Comparison of ENCODE assay signal across 34 cellular contexts in the genomic region with DNA sequence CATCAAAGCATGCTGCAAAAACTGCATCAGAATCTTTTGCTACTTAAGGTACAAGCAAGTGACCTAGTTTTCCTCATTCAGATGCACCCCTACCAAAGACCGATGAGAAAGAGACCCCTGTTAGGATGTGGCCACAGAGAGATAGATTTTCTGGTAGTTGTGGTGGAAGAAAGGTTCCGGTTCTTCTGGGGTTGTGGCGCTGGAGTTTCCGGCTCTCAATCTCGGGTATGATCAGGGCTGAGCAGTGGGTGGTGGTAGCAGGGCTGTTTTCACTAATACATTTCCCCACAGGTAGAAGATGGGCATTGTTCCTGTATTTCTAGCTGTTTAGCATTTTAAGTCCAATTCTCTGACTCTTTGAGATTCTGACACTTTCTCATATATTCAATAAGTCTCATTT. TPM values are rescaled to one million over a fixed set of nuclear protein-coding genes. Genes with fewer than 3 reads are reported as not detected.
DNase-seq lines count a peak whose midpoint lies in the region; ATAC-seq and TF ChIP-seq lines count a peak whose summit lies in the region.
"Had no signal": no experiment of that assay in that cellular context is flagged by ENCODE, and none has a peak within 500 bp of the region (broad histone marks: within the 10 kb centered on the region; RNA-seq: fewer than 3 reads in every experiment).

No MANE protein-coding gene starts in this region.

- intact Hi-C loops in naive thymus-derived CD4-positive, alpha-beta T cell (cut with micrococcal nuclease), result no loop called here

- peak overlapping the region in 6 of 7 donors; percentile 19 to 71 (median 43) for H3K4me3 Mint-ChIP-seq in CD8-positive, alpha-beta memory T cell
- H3K4me3 Mint-ChIP-seq in naive thymus-derived CD4-positive, alpha-beta T cell, result no peak overlapping the region
- H3K4me3 Mint-ChIP-seq: activated naive CD4-positive, alpha-beta T cell treated with anti-CD3 and anti-CD28 coated beads, Interleukin-2, amount 50 U/mL, for 24 hours; CD4-positive, CD25-positive, alpha-beta regulatory T cell; naive B cell; WTC11 had no signal

- no peaks in the 10 kb centered on the region for H3K27me3 ChIP-seq in CD8-positive, alpha-beta memory T cell (ENCODE audit: insufficient read depth, low read length, poor library complexity, severe bottlenecking)
- no peaks in the 10 kb centered on the region for H3K27me3 ChIP-seq in OCI-LY3 (ENCODE audit: low read depth, low read length)
- H3K27me3 ChIP-seq in naive thymus-derived CD4-positive, alpha-beta T cell (ENCODE audit: control insufficient read depth in 2 of 2, insufficient read depth in 2 of 2, low read length in 2 of 2), result no peaks in the 10 kb centered on the region
- H3K27me3 ChIP-seq: breast epithelium, colonic mucosa, hepatocyte, sigmoid colon, stomach, uterus had no signal

- peaks cover 0 to under 1% (median 0%) of the 10 kb centered on the region in 5 donors for H3K9me3 Mint-ChIP-seq in CD8-positive, alpha-beta memory T cell
- no peaks in the 10 kb centered on the region for H3K9me3 Mint-ChIP-seq in naive thymus-derived CD4-positive, alpha-beta T cell
- H3K9me3 Mint-ChIP-seq: activated naive CD4-positive, alpha-beta T cell treated with anti-CD3 and anti-CD28 coated beads, Interleukin-2, amount 50 U/mL, for 24 hours had no signal

- H3K27ac ChIP-seq in CD8-positive, alpha-beta memory T cell (ENCODE audit: low read depth, low read length), result no peak overlapping the region
- H3K27ac ChIP-seq in OCI-LY3 (ENCODE audit: low read length), result no peak overlapping the region
- H3K27ac ChIP-seq in naive thymus-derived CD4-positive, alpha-beta T cell (ENCODE audit: low read depth, low read length), result no peak overlapping the region
- H3K27ac ChIP-seq: breast epithelium, colonic mucosa, epithelial cell of prostate, hepatocyte, lower lobe of right lung, sigmoid colon, SJSA1, stomach, uterus had no signal

- peak; percentile 34 for ATAC-seq in naive thymus-derived CD4-positive, alpha-beta T cell
- no peak for ATAC-seq in GM21529 (IDR thresholded peaks at IDR 0.05; ENCODE audit: unreplicated experiment)
- ATAC-seq in GM18519 (IDR thresholded peaks at IDR 0.05; ENCODE audit: low FRiP score, unreplicated experiment), result no peak
- ATAC-seq: lower lobe of right lung, WTC11 had no signal

- no peaks in the 10 kb centered on the region for H4K20me1 ChIP-seq in OCI-LY3 (ENCODE audit: insufficient read depth, low read length)

- H3K4me1 Mint-ChIP-seq in CD8-positive, alpha-beta memory T cell, result peaks cover 11 to 22% (median 16%) of the 10 kb centered on the region in 3 donors
- H3K4me1 Mint-ChIP-seq in naive thymus-derived CD4-positive, alpha-beta T cell, result peaks cover 0 to 5% (median 0%) of the 10 kb centered on the region in 7 donors
- H3K4me1 Mint-ChIP-seq: activated naive CD4-positive, alpha-beta T cell treated with anti-CD3 and anti-CD28 coated beads, Interleukin-2, amount 50 U/mL, for 24 hours; naive B cell; WTC11 had no signal

- H3K4me3 ChIP-seq in CD8-positive, alpha-beta memory T cell (ENCODE audit: low read length), result no peak overlapping the region
- no peak overlapping the region for H3K4me3 ChIP-seq in OCI-LY3 (ENCODE audit: low read length)
- H3K4me3 ChIP-seq in naive thymus-derived CD4-positive, alpha-beta T cell (ENCODE audit: low read length), result no peak overlapping the region
- H3K4me3 ChIP-seq: breast epithelium, colonic mucosa, HAP-1, hepatocyte, lower lobe of right lung, sigmoid colon, SJSA1, stomach, uterus had no signal

- POLR2A ChIA-PET in CD8-positive, alpha-beta memory T cell (lab: Charles Lee), result no interaction called here
- POLR2A ChIA-PET in naive thymus-derived CD4-positive, alpha-beta T cell (lab: Charles Lee), result no interaction called here

- TF ChIP-seq CTCF in OCI-LY3 (IDR thresholded peaks at IDR 0.05; ENCODE audit: low read depth, low read length), result no peak

- no peaks in the 10 kb centered on the region for H3K36me3 Mint-ChIP-seq in CD8-positive, alpha-beta memory T cell
- H3K36me3 Mint-ChIP-seq in naive thymus-derived CD4-positive, alpha-beta T cell, result no peaks in the 10 kb centered on the region
- H3K36me3 Mint-ChIP-seq: activated naive CD4-positive, alpha-beta T cell treated with anti-CD3 and anti-CD28 coated beads, Interleukin-2, amount 50 U/mL, for 24 hours; CD4-positive, CD25-positive, alpha-beta regulatory T cell; naive B cell; WTC11 had no signal

- no peaks in the 10 kb centered on the region for H3K79me2 ChIP-seq in OCI-LY3 (ENCODE audit: low read length)
- H3K79me2 ChIP-seq: hepatocyte had no signal

- H3K4me2 ChIP-seq in OCI-LY3 (ENCODE audit: low read length), result peak overlapping the region; percentile 30
- H3K4me2 ChIP-seq: hepatocyte had no signal

- peak overlapping the region; percentile 54; the same call in 1 of the 2 replicates for H2AFZ ChIP-seq in OCI-LY3 (ENCODE audit: low read depth, low read length)
- H2AFZ ChIP-seq: hepatocyte had no signal

- peaks cover 4% of the 10 kb centered on the region for H3K4me1 ChIP-seq in CD8-positive, alpha-beta memory T cell (ENCODE audit: insufficient read depth, low read length)
- H3K4me1 ChIP-seq in OCI-LY3 (ENCODE audit: low read length), result peaks cover 4% of the 10 kb centered on the region; the same call in 1 of the 2 replicates
- H3K4me1 ChIP-seq in naive thymus-derived CD4-positive, alpha-beta T cell (ENCODE audit: control insufficient read depth in 2 of 2, insufficient read depth in 2 of 2, low read length in 2 of 2), result peaks cover 0 to 14% of the 10 kb centered on the region in 2 donors
- H3K4me1 ChIP-seq: breast epithelium, colonic mucosa, HAP-1, lower lobe of right lung, sigmoid colon, SJSA1, stomach, uterus had no signal

- CTCF ChIA-PET in CD8-positive, alpha-beta memory T cell (lab: Charles Lee), result interaction anchor here (0.9 kb wide), 1 partner anchor 227 kb away, joined by 3 read pairs; no protein-coding TSS in a partner anchor
- CTCF ChIA-PET in naive thymus-derived CD4-positive, alpha-beta T cell (lab: Charles Lee), result no interaction called here

- DNase-seq in activated T-cell treated with anti-CD3 and anti-CD28 coated beads for 48 hours (ENCODE audit: low read depth) (peak; percentile 8), cerebellum (ENCODE audit: low spot score) (no peak)
- no peak for DNase-seq in activated T-cell treated with anti-CD3 and anti-CD28 coated beads, Interleukin-2, amount 50 U/mL, for 1 hour
- DNase-seq in CD8-positive, alpha-beta memory T cell, result peak in 1 of 5 donors; percentile 32
- no peak for DNase-seq in naive thymus-derived CD4-positive, alpha-beta T cell
- DNase-seq: activated CD8-positive, alpha-beta memory T cell treated with anti-CD3 and anti-CD28 coated beads for 24 hours; activated T-cell treated with anti-CD3 and anti-CD28 coated beads, Interleukin-2, amount 50 U/mL, for 48 hours; AML-193; anterior cingulate cortex; CD4-positive, CD25-positive, alpha-beta regulatory T cell; colonic mucosa; effector CD4-positive, alpha-beta T cell; EL; lower lobe of right lung; midbrain; naive B cell; NCI-H1417; NCI-H2029; NCI-H510A treated with DMSO at 0.1 percent for 48 hours; RPMI8226; sigmoid colon; stomach; uterus had no signal

- H3K27ac Mint-ChIP-seq in CD8-positive, alpha-beta memory T cell, result no peak overlapping the region
- no peak overlapping the region for H3K27ac Mint-ChIP-seq in naive thymus-derived CD4-positive, alpha-beta T cell
- H3K27ac Mint-ChIP-seq: activated naive CD4-positive, alpha-beta T cell treated with anti-CD3 and anti-CD28 coated beads, Interleukin-2, amount 50 U/mL, for 24 hours; naive B cell; WTC11 had no signal

- H3K27me3 Mint-ChIP-seq in CD8-positive, alpha-beta memory T cell, result peaks cover 5 to 34% of the 10 kb centered on the region in 2 donors
- peaks cover 12 to 33% (median 19%) of the 10 kb centered on the region in 5 donors for H3K27me3 Mint-ChIP-seq in naive thymus-derived CD4-positive, alpha-beta T cell

- no peak overlapping the region for H3K9ac ChIP-seq in OCI-LY3 (ENCODE audit: low read length)

- H3K36me3 ChIP-seq in CD8-positive, alpha-beta memory T cell (ENCODE audit: insufficient read depth, low read length), result no peaks in the 10 kb centered on the region
- no peaks in the 10 kb centered on the region for H3K36me3 ChIP-seq in OCI-LY3 (replicated peaks; ENCODE audit: low read depth, low read length)
- no peaks in the 10 kb centered on the region for H3K36me3 ChIP-seq in naive thymus-derived CD4-positive, alpha-beta T cell (ENCODE audit: control insufficient read depth in 2 of 3, insufficient read depth in 3 of 3, low read length in 3 of 3)
- H3K36me3 ChIP-seq: breast epithelium, colonic mucosa, HAP-1, lower lobe of right lung, sigmoid colon, SJSA1, stomach, uterus had no signal

- H3K9me3 ChIP-seq in CD8-positive, alpha-beta memory T cell (ENCODE audit: low read length), result no peaks in the 10 kb centered on the region
- no peaks in the 10 kb centered on the region for H3K9me3 ChIP-seq in OCI-LY3 (ENCODE audit: insufficient read depth, low read length)
- no peaks in the 10 kb centered on the region for H3K9me3 ChIP-seq in naive thymus-derived CD4-positive, alpha-beta T cell (ENCODE audit: control insufficient read depth in 2 of 3, low read length in 3 of 3)
- H3K9me3 ChIP-seq: breast epithelium, colonic mucosa, HAP-1, lower lobe of right lung, sigmoid colon, SJSA1, stomach, uterus had no signal

RNA-seq across cellular contexts. Expression of a gene that starts 58.4 kb away (rescaled TPM):
- not detected for total RNA-seq in CD8-positive, alpha-beta memory T cell
- polyA plus RNA-seq in CD8-positive, alpha-beta memory T cell, result not detected
- total RNA-seq in naive thymus-derived CD4-positive, alpha-beta T cell, result not detected
- polyA plus RNA-seq in naive thymus-derived CD4-positive, alpha-beta T cell, result not detected
- 4.1 TPM for total RNA-seq in cerebellum
- total RNA-seq: CD4-positive, CD25-positive, alpha-beta regulatory T cell; OCI-LY7; SJSA1 had no signal
- polyA plus RNA-seq: CD4-positive, CD25-positive, alpha-beta regulatory T cell had no signal

Comparison
In these comparisons a context has a peak if more than half of its experiments do, and no peak if none do; other contexts are left out.
1. H3K4me3 Mint-ChIP-seq: peak in CD8-positive, alpha-beta memory T cell (6 of 7); none in naive thymus-derived CD4-positive, alpha-beta T cell (0 of 10).